Comparison of ENCODE assay signal across 21 cellular contexts in genomic region chr10:123480845-123481244, GRCh38.
"Had no signal": no experiment of that assay in that cellular context is flagged by ENCODE, and none has a peak within 500 bp of the region (broad histone marks: within the 10 kb centered on the region; RNA-seq: fewer than 3 reads in every experiment).

No MANE protein-coding gene starts in this region.

- FAIRE-seq: endometrium, frontal cortex, kidney had no signal

- H3K4me3 ChIP-seq: colonic mucosa, hepatocyte, mucosa of descending colon, prostate gland, right atrium auricular region, skin epidermis, spleen, testis, tibial artery, uterus had no signal

- DNase-seq: colonic mucosa; effector memory CD8-positive, alpha-beta T cell; erythroblast; head of caudate nucleus; kidney; mesenchymal stem cell; mucosa of descending colon; naive B cell; spleen; stimulated activated CD4-positive, alpha-beta T cell treated with anti-CD3 and anti-CD28 coated beads, Interleukin-4, amount 100 ng/mL, for 4 hours; stimulated activated naive CD8-positive, alpha-beta T cell treated with anti-CD3 and anti-CD28 coated beads, Interleukin-15, Interleukin-2, amounts not matched to agents 100 U/mL and 50 U/mL, for 24 hours; substantia nigra; testis; tibial artery; uterus had no signal

- H3K4me1 ChIP-seq: colonic mucosa, prostate gland, right atrium auricular region, spleen, tibial artery, uterus had no signal

- H3K4me2 ChIP-seq: hepatocyte had no signal

- H3K27ac ChIP-seq: colonic mucosa, hepatocyte, prostate gland, right atrium auricular region, skin epidermis, spleen, testis, tibial artery, uterus had no signal

- H3K27me3 ChIP-seq: colonic mucosa, hepatocyte, right atrium auricular region, testis, uterus had no signal

- H3K36me3 ChIP-seq: colonic mucosa, prostate gland, right atrium auricular region, spleen, tibial artery, uterus had no signal

- H3K9me3 ChIP-seq: colonic mucosa, mucosa of descending colon, prostate gland, right atrium auricular region, spleen, testis, tibial artery, uterus had no signal

- H2AFZ ChIP-seq: hepatocyte had no signal
